ENCODE assay signal across 8 cellular contexts in the genomic region with DNA sequence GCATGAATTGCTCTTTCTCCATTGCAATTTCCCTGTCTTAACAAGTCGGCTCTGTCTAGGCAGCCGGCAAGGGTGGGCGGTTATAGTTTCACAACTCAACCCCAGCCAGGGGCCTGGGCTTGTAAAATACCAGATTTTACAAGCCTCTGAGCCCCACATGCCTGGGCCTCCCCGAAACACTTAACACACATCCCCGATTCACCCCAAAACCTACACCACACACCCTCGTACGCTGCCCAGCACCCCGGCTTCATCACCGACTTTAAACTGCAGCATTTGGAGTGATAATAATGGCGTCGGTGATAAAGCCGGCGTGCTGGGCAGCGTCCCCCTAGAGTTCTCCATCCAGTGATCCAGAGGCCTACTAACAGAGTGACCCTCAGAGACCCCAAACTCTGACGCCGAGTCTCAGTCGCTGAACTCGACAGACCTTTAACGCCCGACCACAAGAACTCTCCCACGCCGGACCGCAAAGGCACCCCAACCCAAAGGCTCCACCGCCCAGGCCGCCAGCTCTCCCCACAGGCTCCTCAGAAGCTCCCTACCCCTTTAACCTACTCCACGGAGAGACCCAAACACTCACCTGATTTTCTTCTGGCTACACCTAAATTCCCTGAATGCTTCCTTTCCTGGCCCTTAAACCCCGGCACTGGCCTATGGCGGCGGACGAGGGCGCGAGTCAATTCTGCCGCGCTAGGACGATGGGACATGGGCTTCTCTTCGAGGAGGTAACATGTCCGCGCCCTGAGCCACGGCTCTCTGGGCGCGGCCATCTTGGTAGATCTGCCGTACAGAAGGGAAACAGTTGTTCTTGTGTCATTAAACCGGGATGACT. TPM values are rescaled to one million over a fixed set of nuclear protein-coding genes. Genes with fewer than 3 reads are reported as not detected.
DNase-seq lines count a peak whose midpoint lies in the region; ATAC-seq lines count a peak whose summit lies in the region.

Gene ZNF649, minus strand, starts transcription at position 687 of the 835 bp plus-strand sequence. CDS start 4,910 bp downstream, outside the sequence.

- DNase-seq in COLO668 (lab: John Stamatoyannopoulos, UW; ENCODE audit: unreplicated experiment) (peak; percentile 88), LHCN-M2 (ENCODE audit: low read depth) (peak; percentile 94), SKM-1 (lab: John Stamatoyannopoulos, UW; ENCODE audit: unreplicated experiment) (peak; percentile 12), glomerular visceral epithelial cell (ENCODE audit: extremely low spot score) (peak; percentile 86), non-pigmented ciliary epithelial cell (ENCODE audit: low read depth) (peak; percentile 44)
- peak; percentile 83 for DNase-seq in activated naive CD4-positive, alpha-beta T cell treated with anti-CD3 and anti-CD28 coated beads, Interleukin-2, amount 50 U/mL, for 72 hours (ENCODE audit: low spot score in 2 of 2)

- peaks cover 3 to 9% (median 7%) of the 10 kb centered on the region in 5 donors for H3K36me3 ChIP-seq in subcutaneous abdominal adipose tissue (ENCODE audit: control insufficient read depth in 5 of 5, insufficient read depth in 5 of 5, low read length in 5 of 5)

- peak within 1 kb of the TSS; percentile 94 to 99 (median 96) for H3K4me3 ChIP-seq in subcutaneous abdominal adipose tissue (ENCODE audit: low read depth in 1 of 5, low read length in 5 of 5)

- peaks cover 79 to 89% of the 10 kb centered on the region in 2 donors for H3K36me3 Mint-ChIP-seq in activated naive CD4-positive, alpha-beta T cell treated with anti-CD3 and anti-CD28 coated beads, Interleukin-2, amount 50 U/mL, for 72 hours

- peaks cover 0 to 3% (median 3%) of the 10 kb centered on the region in 5 donors for H3K27me3 ChIP-seq in subcutaneous abdominal adipose tissue (ENCODE audit: control insufficient read depth in 5 of 5, insufficient read depth in 4 of 5, low read length in 5 of 5)

- H3K27ac ChIP-seq in subcutaneous abdominal adipose tissue (ENCODE audit: low read depth, low read length): peak within 1 kb of the TSS; percentile 74

- peak within 1 kb of the TSS; percentile 91 to 98 for H3K27ac Mint-ChIP-seq in activated naive CD4-positive, alpha-beta T cell treated with anti-CD3 and anti-CD28 coated beads, Interleukin-2, amount 50 U/mL, for 72 hours

- H3K9ac ChIP-seq in subcutaneous abdominal adipose tissue (ENCODE audit: low read length in 5 of 5): peak within 1 kb of the TSS; percentile 96 to 99 (median 98)

- ATAC-seq in GM21423 (IDR thresholded peaks at IDR 0.05; ENCODE audit: unreplicated experiment): peak; percentile 83
- ATAC-seq in activated naive CD4-positive, alpha-beta T cell treated with anti-CD3 and anti-CD28 coated beads, Interleukin-2, amount 50 U/mL, for 72 hours: peak; percentile 87 to 96

- peaks cover 0 to 34% (median 13%) of the 10 kb centered on the region in 5 donors for H3K9me3 ChIP-seq in subcutaneous abdominal adipose tissue (ENCODE audit: control insufficient read depth in 5 of 5, low read length in 5 of 5)

- H3K4me1 ChIP-seq in subcutaneous abdominal adipose tissue (ENCODE audit: control insufficient read depth in 5 of 5, insufficient read depth in 5 of 5, low read length in 5 of 5): peaks cover 5 to 15% (median 15%) of the 10 kb centered on the region in 5 donors

- H3K9me3 Mint-ChIP-seq in activated naive CD4-positive, alpha-beta T cell treated with anti-CD3 and anti-CD28 coated beads, Interleukin-2, amount 50 U/mL, for 72 hours: peaks cover 39 to 42% of the 10 kb centered on the region in 2 donors

RNA-seq across cellular contexts. Expression of gene ZNF649, which starts in this region (rescaled TPM):
- total RNA-seq in LHCN-M2 (2014; rRNA removed): 8.7 and 9.1 TPM in 2 replicates
- 2.6 TPM for polyA plus RNA-seq in LHCN-M2 (2012)
- 10 to 100 TPM in 1 of 2 donors, 1 to 10 TPM in 1; 8.2 to 10.3 TPM for total RNA-seq in activated naive CD4-positive, alpha-beta T cell treated with anti-CD3 and anti-CD28 coated beads, Interleukin-2, amount 50 U/mL, for 72 hours

Comparison
In these comparisons a context has a peak if more than half of its experiments do, and no peak if none do; other contexts are left out.
1. Peak in every context shown above with its lines: DNase-seq, ATAC-seq, H3K4me3 ChIP-seq and H3K27ac ChIP-seq.
2. DNase-seq: peak in every context shown above with its lines; median percentile 94 in LHCN-M2; 88 in COLO668; 86 in glomerular visceral epithelial cell; 83 in activated naive CD4-positive, alpha-beta T cell treated with anti-CD3 and anti-CD28 coated beads, Interleukin-2, amount 50 U/mL, for 72 hours; 44 in non-pigmented ciliary epithelial cell; 12 in SKM-1.